Comparison of ENCODE assay signal across 1 cellular context in genomic region chr6:100188754-100189153, GRCh38.
TF ChIP-seq lines count a peak whose summit lies in the region.

No MANE protein-coding gene starts in this region.

TF ChIP-seq in SK-N-SH, 30 proteins besides CTCF, POLR2A, EP300 and RAD21 (continued from another document):
- TF ChIP-seq PBX3 (IDR thresholded peaks at IDR 0.05) (no peak), TAF1 (IDR thresholded peaks at IDR 0.05; ENCODE audit: borderline replicate concordance, low read depth, low read length) (no peak), GATA2 (CRISPR knock-in tag; IDR thresholded peaks at IDR 0.05) (no peak), MAX (IDR thresholded peaks at IDR 0.05; ENCODE audit: low read depth) (no peak), TCF12 (IDR thresholded peaks at IDR 0.05) (no peak), IRF3 (IDR thresholded peaks at IDR 0.05; ENCODE audit: low read depth, low read length) (no peak), RFX5 (IDR thresholded peaks at IDR 0.05; ENCODE audit: low read length) (no peak), NFIC (IDR thresholded peaks at IDR 0.05; ENCODE audit: borderline replicate concordance) (no peak), RCOR1 (IDR thresholded peaks at IDR 0.05; ENCODE audit: low read length) (no peak)
- TF ChIP-seq, protein P1, sequence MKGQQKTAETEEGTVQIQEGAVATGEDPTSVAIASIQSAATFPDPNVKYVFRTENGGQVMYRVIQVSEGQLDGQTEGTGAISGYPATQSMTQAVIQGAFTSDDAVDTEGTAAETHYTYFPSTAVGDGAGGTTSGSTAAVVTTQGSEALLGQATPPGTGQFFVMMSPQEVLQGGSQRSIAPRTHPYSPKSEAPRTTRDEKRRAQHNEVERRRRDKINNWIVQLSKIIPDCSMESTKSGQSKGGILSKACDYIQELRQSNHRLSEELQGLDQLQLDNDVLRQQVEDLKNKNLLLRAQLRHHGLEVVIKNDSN (IDR thresholded peaks at IDR 0.05; ENCODE audit: borderline replicate concordance, low read depth): no peak
- TF ChIP-seq, protein P2, sequence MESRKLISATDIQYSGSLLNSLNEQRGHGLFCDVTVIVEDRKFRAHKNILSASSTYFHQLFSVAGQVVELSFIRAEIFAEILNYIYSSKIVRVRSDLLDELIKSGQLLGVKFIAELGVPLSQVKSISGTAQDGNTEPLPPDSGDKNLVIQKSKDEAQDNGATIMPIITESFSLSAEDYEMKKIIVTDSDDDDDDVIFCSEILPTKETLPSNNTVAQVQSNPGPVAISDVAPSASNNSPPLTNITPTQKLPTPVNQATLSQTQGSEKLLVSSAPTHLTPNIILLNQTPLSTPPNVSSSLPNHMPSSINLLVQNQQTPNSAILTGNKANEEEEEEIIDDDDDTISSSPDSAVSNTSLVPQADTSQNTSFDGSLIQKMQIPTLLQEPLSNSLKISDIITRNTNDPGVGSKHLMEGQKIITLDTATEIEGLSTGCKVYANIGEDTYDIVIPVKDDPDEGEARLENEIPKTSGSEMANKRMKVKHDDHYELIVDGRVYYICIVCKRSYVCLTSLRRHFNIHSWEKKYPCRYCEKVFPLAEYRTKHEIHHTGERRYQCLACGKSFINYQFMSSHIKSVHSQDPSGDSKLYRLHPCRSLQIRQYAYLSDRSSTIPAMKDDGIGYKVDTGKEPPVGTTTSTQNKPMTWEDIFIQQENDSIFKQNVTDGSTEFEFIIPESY (IDR thresholded peaks at IDR 0.05; ENCODE audit: borderline replicate concordance, low read depth): no peak
